In genomic region chr21:45289655-45290515, GRCh38 we compare ENCODE assay signal across 11 cellular contexts. TPM values are rescaled to one million over a fixed set of nuclear protein-coding genes. Genes with fewer than 3 reads are reported as not detected.
A peak's percentile ranks its signal among the peaks of the same experiment; 100 is the strongest.
DNase-seq lines count a peak whose midpoint lies in the region; ATAC-seq and TF ChIP-seq lines count a peak whose summit lies in the region.
"Had no signal": no experiment of that assay in that cellular context is flagged by ENCODE, and none has a peak within 500 bp of the region (broad histone marks: within the 10 kb centered on the region; RNA-seq: fewer than 3 reads in every experiment).

No MANE protein-coding gene starts in this region.

- TF ChIP-seq CTCF in AG10803 (conservative IDR thresholded peaks at IDR 0.05; ENCODE audit: low read length) (peak; percentile 41), HFFc6 (IDR thresholded peaks at IDR 0.05) (peak; percentile 68)

- H3K4me3 ChIP-seq in AG10803 (ENCODE audit: low read length) (no peak overlapping the region), mesodermal cell (ENCODE audit: extremely low read depth, insufficient read depth, low read length, poor library complexity, severe bottlenecking) (no peak overlapping the region)
- H3K4me3 ChIP-seq: esophagus squamous epithelium had no signal

- no peaks in the 10 kb centered on the region for H3K9me3 ChIP-seq in mesodermal cell (ENCODE audit: control insufficient read depth, low read length)
- H3K9me3 ChIP-seq: esophagus squamous epithelium had no signal

- H3K4me1 Mint-ChIP-seq in HFFc6 (ENCODE audit: low read depth) = peaks cover 62% of the 10 kb centered on the region

- peak; percentile 11 for DNase-seq in AG10803 (ENCODE audit: low read depth)
- DNase-seq in HFFc6 = no peak
- peak; percentile 58 for DNase-seq in astrocyte of the hippocampus (ENCODE audit: low read depth, low spot score)
- DNase-seq: activated gamma-delta T cell treated with Interleukin-2 at 50 U/mL for 16 hours, esophagus squamous epithelium, NCI-H1417 had no signal

- peak overlapping the region; percentile 33 for H3K27ac Mint-ChIP-seq in HFFc6

- H3K4me1 ChIP-seq in mesodermal cell (ENCODE audit: control insufficient read depth, insufficient read depth, low read length, poor library complexity, severe bottlenecking) = peaks cover 40% of the 10 kb centered on the region

- peaks cover 11% of the 10 kb centered on the region for H3K27me3 Mint-ChIP-seq in HFFc6 (ENCODE audit: insufficient read depth)

- peak overlapping the region; percentile 62 for H3K27ac ChIP-seq in mesodermal cell (ENCODE audit: low read depth, low read length, severe bottlenecking)

- no peak for ATAC-seq in GM21825 (IDR thresholded peaks at IDR 0.05; ENCODE audit: unreplicated experiment)
- no peak for ATAC-seq in HG03045 (IDR thresholded peaks at IDR 0.05; ENCODE audit: unreplicated experiment)
- ATAC-seq in HG02884 (IDR thresholded peaks at IDR 0.05; ENCODE audit: unreplicated experiment) = no peak
- no peak for ATAC-seq in HG02759 (IDR thresholded peaks at IDR 0.05; ENCODE audit: unreplicated experiment)

- peaks cover 19% of the 10 kb centered on the region for H3K36me3 Mint-ChIP-seq in HFFc6 (ENCODE audit: low read depth)

- whole genome bisulfite sequencing in mesodermal cell (ENCODE audit: insufficient coverage in 2 of 2), 2 experiments = 94 to 95% methylated on average over 12 to 14 of the region's 19 CpGs

- H3K36me3 ChIP-seq in mesodermal cell (ENCODE audit: control insufficient read depth, insufficient read depth, low read length) = peaks cover 32% of the 10 kb centered on the region

- no peaks in the 10 kb centered on the region for H3K9me3 Mint-ChIP-seq in HFFc6

- H3K4me3 Mint-ChIP-seq in HFFc6 = peak overlapping the region; percentile 74

RNA-seq across cellular contexts. Expression of gene POFUT2, which starts 2.2 kb away (rescaled TPM):
- 100 to 1,000 TPM in 1 of 6 experiments, 10 to 100 TPM in 5; 78.2 to 112 (median 80.3) TPM for total RNA-seq in HFFc6 (2021; fragmentation: NEBNext Ultra II Directional; extraction: Animal tissue kit (Norgen Biotek cat#: 25700))
- polyA plus RNA-seq in mesodermal cell (2013, experiment 1 of 2) = 72.3 TPM
- polyA plus RNA-seq in mesodermal cell (2013, experiment 2 of 2) = 59.6 TPM
